ENCODE assay signal across 12 cellular contexts in the genomic region with DNA sequence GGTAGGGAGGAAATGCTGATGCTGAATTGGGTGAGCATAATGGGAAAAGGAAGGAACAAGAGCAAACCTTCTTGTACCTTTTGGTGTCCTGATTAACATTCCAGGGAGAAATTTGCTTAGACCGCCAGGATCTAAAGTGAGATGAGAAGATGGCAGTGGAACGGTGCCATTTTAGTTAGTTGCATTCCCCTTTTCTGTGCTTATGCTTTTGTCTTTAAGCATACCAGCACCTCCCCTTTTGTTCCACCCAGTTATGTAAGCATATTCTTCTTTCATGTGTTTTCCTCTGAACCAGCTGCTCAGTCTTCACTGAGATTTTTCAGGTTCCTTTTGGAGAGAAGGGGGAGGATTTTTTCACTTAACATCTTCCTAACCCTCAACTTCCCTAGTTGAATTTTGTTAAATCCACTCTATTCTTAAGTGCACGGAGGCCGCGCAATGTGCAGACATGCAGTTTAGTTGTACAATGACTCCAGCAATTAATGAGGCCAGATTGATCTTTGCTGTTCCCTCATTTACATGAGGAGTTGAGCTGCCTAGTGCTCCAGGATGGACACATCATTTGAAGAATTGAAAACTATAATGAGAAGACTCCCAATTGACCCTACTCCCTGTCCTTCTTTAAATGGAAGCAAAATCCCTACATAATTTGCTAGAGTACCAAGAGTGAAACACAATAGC.
DNase-seq lines count a peak whose midpoint lies in the region; ATAC-seq, FAIRE-seq and TF ChIP-seq lines count a peak whose summit lies in the region.
"Had no signal": no experiment of that assay in that cellular context is flagged by ENCODE, and none has a peak within 500 bp of the region (broad histone marks: within the 10 kb centered on the region; RNA-seq: fewer than 3 reads in every experiment).

No MANE protein-coding gene starts in this region.

- H2AFZ ChIP-seq in endothelial cell of umbilical vein (ENCODE audit: low read depth, low read length) (no peak overlapping the region), neural progenitor cell (replicated peaks) (no peak overlapping the region)
- H2AFZ ChIP-seq: hepatocyte had no signal

- no peak for ATAC-seq in CD8-positive, alpha-beta T cell
- ATAC-seq in RWPE2 (ENCODE audit: low read depth) (no peak), HG02623 (IDR thresholded peaks at IDR 0.05; ENCODE audit: unreplicated experiment) (no peak), GM21786 (IDR thresholded peaks at IDR 0.05; ENCODE audit: unreplicated experiment) (no peak)

- no peaks in the 10 kb centered on the region for H3K9me3 ChIP-seq in CD8-positive, alpha-beta T cell (ENCODE audit: low read length)
- H3K9me3 ChIP-seq in RWPE2 (ENCODE audit: severe bottlenecking): no peaks in the 10 kb centered on the region
- no peaks in the 10 kb centered on the region for H3K9me3 ChIP-seq in endothelial cell of umbilical vein (replicated peaks; ENCODE audit: control insufficient read depth, insufficient read depth, low read length)
- H3K9me3 ChIP-seq in neural progenitor cell (ENCODE audit: low read depth): no peaks in the 10 kb centered on the region

- POLR2A ChIA-PET in CD8-positive, alpha-beta T cell (lab: Charles Lee): interaction anchor here (0.9 to 1.2 kb wide), 2 partner anchors 9 to 67 kb away, joined by 3 read pairs; no protein-coding TSS in a partner anchor
- POLR2A ChIA-PET in endothelial cell of umbilical vein (lab: Charles Lee): no interaction called here

- H3K79me2 ChIP-seq in endothelial cell of umbilical vein (ENCODE audit: control insufficient read depth, insufficient read depth, low read length) (peaks cover 100% of the 10 kb centered on the region), neural progenitor cell (ENCODE audit: low read depth) (peaks cover 96% of the 10 kb centered on the region)

- no peak for DNase-seq in CD8-positive, alpha-beta T cell
- DNase-seq in RWPE2 (ENCODE audit: low spot score) (no peak), endothelial cell of umbilical vein (ENCODE audit: low read depth, low spot score) (no peak), neural progenitor cell (ENCODE audit: low spot score) (no peak), ecto neural progenitor cell (ENCODE audit: low spot score) (no peak)
- DNase-seq: activated CD4-positive, alpha-beta T cell treated with anti-CD3 and anti-CD28 coated beads, Interleukin-2, amount 50 U/mL, for 4 hours; activated T-cell treated with anti-CD3 and anti-CD28 coated beads, Interleukin-2, amount 50 U/mL, for 24 hours; kidney had no signal

- CTCF ChIA-PET in CD8-positive, alpha-beta T cell (lab: Charles Lee): interaction anchor here (1.1 to 1.4 kb wide), 5 partner anchors 25 to 353 kb away, joined by 3 read pairs; no protein-coding TSS in a partner anchor
- CTCF ChIA-PET in endothelial cell of umbilical vein (lab: Charles Lee): interaction anchor here (1.0 to 4.4 kb wide), 16 partner anchors 8 to 429 kb away, joined by 3 to 90 read pairs (median 7); no protein-coding TSS in a partner anchor

- H3K4me1 Mint-ChIP-seq in CD8-positive, alpha-beta T cell (ENCODE audit: low read depth): peaks cover 91% of the 10 kb centered on the region
- H3K4me1 Mint-ChIP-seq in neural progenitor cell: peaks cover 55% of the 10 kb centered on the region

- no peaks in the 10 kb centered on the region for H3K36me3 ChIP-seq in CD8-positive, alpha-beta T cell (ENCODE audit: insufficient read depth, low read length)
- H3K36me3 ChIP-seq in RWPE2 (ENCODE audit: low read depth) (no peaks in the 10 kb centered on the region), endothelial cell of umbilical vein (ENCODE audit: control insufficient read depth in 2 of 2, extremely low read depth in 1 of 2, insufficient read depth in 2 of 2, low read length in 2 of 2) (no peaks in the 10 kb centered on the region), neural progenitor cell (no peaks in the 10 kb centered on the region)

- H3K4me2 ChIP-seq in endothelial cell of umbilical vein (ENCODE audit: insufficient read depth, low read length) (peak overlapping the region; percentile 38), neural progenitor cell (peak overlapping the region; percentile 35)
- H3K4me2 ChIP-seq: hepatocyte had no signal

- peak; percentile 20 for TF ChIP-seq POLR2A in endothelial cell of umbilical vein (IDR thresholded peaks at IDR 0.05; ENCODE audit: low read depth, low read length)

- H3K36me3 Mint-ChIP-seq in CD8-positive, alpha-beta T cell: no peaks in the 10 kb centered on the region
- H3K36me3 Mint-ChIP-seq in neural progenitor cell: peaks cover 14% of the 10 kb centered on the region

- no peak overlapping the region for H3K27ac ChIP-seq in CD8-positive, alpha-beta T cell (ENCODE audit: low read depth, low read length)
- peak overlapping the region; percentile 29 for H3K27ac ChIP-seq in RWPE2 (ENCODE audit: poor library complexity, severe bottlenecking)
- H3K27ac ChIP-seq in endothelial cell of umbilical vein (ENCODE audit: insufficient read depth, low read depth, low read length): no peak overlapping the region
- H3K27ac ChIP-seq in neural progenitor cell: no peak overlapping the region
- H3K27ac ChIP-seq: C4-2B, hepatocyte had no signal

- no peak for TF ChIP-seq CTCF in CD8-positive, alpha-beta T cell (IDR thresholded peaks at IDR 0.05)
- TF ChIP-seq CTCF in RWPE2 (IDR thresholded peaks at IDR 0.05; ENCODE audit: poor library complexity, severe bottlenecking) (no peak), endothelial cell of umbilical vein (IDR thresholded peaks at IDR 0.05; ENCODE audit: extremely low read depth in 1 of 2, insufficient read depth in 1 of 2, low read depth in 1 of 2, low read length in 2 of 2) (no peak), neural progenitor cell (IDR thresholded peaks at IDR 0.05) (no peak)

- no peaks in the 10 kb centered on the region for H3K9me1 ChIP-seq in endothelial cell of umbilical vein (replicated peaks; ENCODE audit: control insufficient read depth, extremely low read depth, insufficient read depth, low read length)

- intact Hi-C loops in CD8-positive, alpha-beta T cell (cut with DNase I, micrococcal nuclease): no loop called here
- intact Hi-C loops in endothelial cell of umbilical vein (cut with micrococcal nuclease): loop anchor here (2.0 to 5.0 kb wide), 4 partner anchors 51 to 354 kb away; no protein-coding TSS in a partner anchor

- H3K27me3 ChIP-seq in CD8-positive, alpha-beta T cell (ENCODE audit: insufficient read depth, low read length): no peaks in the 10 kb centered on the region
- H3K27me3 ChIP-seq in RWPE2 (ENCODE audit: insufficient read depth, poor library complexity, severe bottlenecking) (no peaks in the 10 kb centered on the region), endothelial cell of umbilical vein (ENCODE audit: control insufficient read depth in 2 of 2, insufficient read depth in 2 of 2, low read length in 2 of 2) (no peaks in the 10 kb centered on the region), neural progenitor cell (no peaks in the 10 kb centered on the region)
- H3K27me3 ChIP-seq: hepatocyte had no signal

- FAIRE-seq in endothelial cell of umbilical vein (lab: Jason Lieb, UNC): no peak
- FAIRE-seq: kidney had no signal

- H3K9ac ChIP-seq in endothelial cell of umbilical vein (replicated peaks; ENCODE audit: extremely low read depth, insufficient read depth, low read length) (no peak overlapping the region), neural progenitor cell (no peak overlapping the region)

- no TSS peak for BruUV-seq in endothelial cell of umbilical vein (replicated peaks; lab: Mats Ljungman, UMichigan)

- dilution Hi-C loops in endothelial cell of umbilical vein (cut with MboI; ENCODE audit: extremely low pct_ligation_motif_present, low sequenced_read_pairs): no loop called here

- H3F3A ChIP-seq in neural progenitor cell (ENCODE audit: low read depth): peaks cover 35% of the 10 kb centered on the region

- H4K20me1 ChIP-seq in endothelial cell of umbilical vein (replicated peaks; ENCODE audit: control insufficient read depth, extremely low read depth, insufficient read depth, low read length) (peaks cover 27% of the 10 kb centered on the region), neural progenitor cell (ENCODE audit: low read depth) (peaks cover 92% of the 10 kb centered on the region)

- H3K27ac Mint-ChIP-seq in CD8-positive, alpha-beta T cell: peak overlapping the region; percentile 85
- H3K27ac Mint-ChIP-seq in neural progenitor cell: peak overlapping the region; percentile 38

- peak overlapping the region; percentile 35 for H3K4me3 Mint-ChIP-seq in CD8-positive, alpha-beta T cell
- H3K4me3 Mint-ChIP-seq in neural progenitor cell: no peak overlapping the region
- H3K4me3 Mint-ChIP-seq: activated T-cell treated with anti-CD3 and anti-CD28 coated beads, Interleukin-2, amount 50 U/mL, for 24 hours had no signal

- H3K4me3 ChIP-seq in CD8-positive, alpha-beta T cell (ENCODE audit: low read depth, low read length): no peak overlapping the region
- H3K4me3 ChIP-seq in RWPE2 (ENCODE audit: severe bottlenecking): no peak overlapping the region
- no peak overlapping the region for H3K4me3 ChIP-seq in endothelial cell of umbilical vein (replicated peaks in 1 of 3; ENCODE audit: insufficient read depth in 1 of 3, low read depth in 1 of 3, low read length in 3 of 3)
- no peak overlapping the region for H3K4me3 ChIP-seq in neural progenitor cell
- H3K4me3 ChIP-seq: hepatocyte had no signal

- H3K9me3 Mint-ChIP-seq in CD8-positive, alpha-beta T cell: no peaks in the 10 kb centered on the region
- H3K9me3 Mint-ChIP-seq in neural progenitor cell: peaks cover 18% of the 10 kb centered on the region
- H3K9me3 Mint-ChIP-seq: activated T-cell treated with anti-CD3 and anti-CD28 coated beads, Interleukin-2, amount 50 U/mL, for 24 hours had no signal

- H3K4me1 ChIP-seq in CD8-positive, alpha-beta T cell (ENCODE audit: insufficient read depth, low read length): peaks cover 86% of the 10 kb centered on the region
- H3K4me1 ChIP-seq in RWPE2 (ENCODE audit: insufficient read depth, poor library complexity, severe bottlenecking) (peaks cover 47% of the 10 kb centered on the region), endothelial cell of umbilical vein (ENCODE audit: control insufficient read depth, extremely low read depth, insufficient read depth, low read length) (peaks cover 62% of the 10 kb centered on the region), neural progenitor cell (peaks cover 81% of the 10 kb centered on the region)

- H3K27me3 Mint-ChIP-seq in CD8-positive, alpha-beta T cell (ENCODE audit: low read depth): no peaks in the 10 kb centered on the region
- peaks cover 2% of the 10 kb centered on the region for H3K27me3 Mint-ChIP-seq in neural progenitor cell (ENCODE audit: insufficient read depth, low read depth)
- H3K27me3 Mint-ChIP-seq: activated T-cell treated with anti-CD3 and anti-CD28 coated beads, Interleukin-2, amount 50 U/mL, for 24 hours had no signal

TF ChIP-seq in endothelial cell of umbilical vein, 7 proteins besides CTCF, POLR2A, EP300 and RAD21 (continues in another document):
- TF ChIP-seq MYC (IDR thresholded peaks at IDR 0.05; ENCODE audit: low read depth, low read length) (no peak), FOS (IDR thresholded peaks at IDR 0.05; ENCODE audit: borderline replicate concordance, insufficient read depth, low read length) (no peak)
- TF ChIP-seq, protein P1, sequence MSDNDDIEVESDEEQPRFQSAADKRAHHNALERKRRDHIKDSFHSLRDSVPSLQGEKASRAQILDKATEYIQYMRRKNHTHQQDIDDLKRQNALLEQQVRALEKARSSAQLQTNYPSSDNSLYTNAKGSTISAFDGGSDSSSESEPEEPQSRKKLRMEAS (IDR thresholded peaks at IDR 0.05; ENCODE audit: insufficient read depth, insufficient read length): no peak
